In genomic region chr10:77392851-77393250, GRCh38 we compare ENCODE assay signal across 11 cellular contexts.
A peak's percentile ranks its signal among the peaks of the same experiment; 100 is the strongest.
DNase-seq lines count a peak whose midpoint lies in the region; ATAC-seq lines count a peak whose summit lies in the region.
"Had no signal": no experiment of that assay in that cellular context is flagged by ENCODE, and none has a peak within 500 bp of the region (broad histone marks: within the 10 kb centered on the region; RNA-seq: fewer than 3 reads in every experiment).

No MANE protein-coding gene starts in this region.

- H3K27ac Mint-ChIP-seq in activated CD4-positive, alpha-beta T cell treated with anti-CD3 and anti-CD28 coated beads for 36 hours: no peak overlapping the region

- H3K4me3 Mint-ChIP-seq in activated CD4-positive, alpha-beta T cell treated with anti-CD3 and anti-CD28 coated beads for 36 hours: no peak overlapping the region
- H3K4me3 Mint-ChIP-seq: central memory CD8-positive, alpha-beta T cell; neural crest cell had no signal

- peak; percentile 99 for DNase-seq in EH (ENCODE audit: low read depth)
- DNase-seq in NCI-H510A (lab: John Stamatoyannopoulos, UW): peak; percentile 79
- DNase-seq in epidermal melanocyte (ENCODE audit: insufficient read length, low spot score): peak; percentile 53
- DNase-seq in pulmonary artery endothelial cell (ENCODE audit: low read depth, low spot score): peak; percentile 92
- no peak for DNase-seq in activated CD4-positive, alpha-beta T cell treated with anti-CD3 and anti-CD28 coated beads for 36 hours
- DNase-seq: stimulated activated naive CD8-positive, alpha-beta T cell treated with anti-CD3 and anti-CD28 coated beads, Interleukin-15, Interleukin-2, amounts not matched to agents 100 U/mL and 50 U/mL, for 24 hours had no signal

- intact Hi-C loops in activated CD4-positive, alpha-beta T cell treated with anti-CD3 and anti-CD28 coated beads for 36 hours (cut with DNase I, micrococcal nuclease): loop anchor here (1.0 to 10.0 kb wide), 3 partner anchors 218 to 249 kb away; no protein-coding TSS in a partner anchor

- POLR2A ChIA-PET in activated CD4-positive, alpha-beta T cell treated with anti-CD3 and anti-CD28 coated beads for 36 hours (lab: Charles Lee): no interaction called here

- no peaks in the 10 kb centered on the region for H3K4me1 Mint-ChIP-seq in activated CD4-positive, alpha-beta T cell treated with anti-CD3 and anti-CD28 coated beads for 36 hours
- H3K4me1 Mint-ChIP-seq: central memory CD8-positive, alpha-beta T cell; neural crest cell had no signal

- ATAC-seq in HG02678 (IDR thresholded peaks at IDR 0.05; ENCODE audit: unreplicated experiment) (no peak), GM18861 (IDR thresholded peaks at IDR 0.05; ENCODE audit: unreplicated experiment) (no peak), HG02884 (IDR thresholded peaks at IDR 0.05; ENCODE audit: unreplicated experiment) (no peak)
- no peak for ATAC-seq in activated CD4-positive, alpha-beta T cell treated with anti-CD3 and anti-CD28 coated beads for 36 hours
- ATAC-seq: stimulated activated naive CD8-positive, alpha-beta T cell treated with anti-CD3 and anti-CD28 coated beads, Interleukin-15, Interleukin-2, amounts not matched to agents 100 U/mL and 50 U/mL, for 24 hours had no signal

- no peaks in the 10 kb centered on the region for H3K27me3 Mint-ChIP-seq in activated CD4-positive, alpha-beta T cell treated with anti-CD3 and anti-CD28 coated beads for 36 hours
- H3K27me3 Mint-ChIP-seq: central memory CD8-positive, alpha-beta T cell had no signal

- CTCF ChIA-PET in activated CD4-positive, alpha-beta T cell treated with anti-CD3 and anti-CD28 coated beads for 36 hours (lab: Charles Lee): interaction anchor here (1.2 kb wide), 1 partner anchor 219 kb away, joined by 3 read pairs; no protein-coding TSS in a partner anchor

- no peaks in the 10 kb centered on the region for H3K36me3 Mint-ChIP-seq in activated CD4-positive, alpha-beta T cell treated with anti-CD3 and anti-CD28 coated beads for 36 hours (ENCODE audit: low read depth)

- no peaks in the 10 kb centered on the region for H3K9me3 Mint-ChIP-seq in activated CD4-positive, alpha-beta T cell treated with anti-CD3 and anti-CD28 coated beads for 36 hours (ENCODE audit: low read depth)
- H3K9me3 Mint-ChIP-seq: central memory CD8-positive, alpha-beta T cell; neural crest cell had no signal
